24 cellular contexts compared by ENCODE assay signal in the genomic region with DNA sequence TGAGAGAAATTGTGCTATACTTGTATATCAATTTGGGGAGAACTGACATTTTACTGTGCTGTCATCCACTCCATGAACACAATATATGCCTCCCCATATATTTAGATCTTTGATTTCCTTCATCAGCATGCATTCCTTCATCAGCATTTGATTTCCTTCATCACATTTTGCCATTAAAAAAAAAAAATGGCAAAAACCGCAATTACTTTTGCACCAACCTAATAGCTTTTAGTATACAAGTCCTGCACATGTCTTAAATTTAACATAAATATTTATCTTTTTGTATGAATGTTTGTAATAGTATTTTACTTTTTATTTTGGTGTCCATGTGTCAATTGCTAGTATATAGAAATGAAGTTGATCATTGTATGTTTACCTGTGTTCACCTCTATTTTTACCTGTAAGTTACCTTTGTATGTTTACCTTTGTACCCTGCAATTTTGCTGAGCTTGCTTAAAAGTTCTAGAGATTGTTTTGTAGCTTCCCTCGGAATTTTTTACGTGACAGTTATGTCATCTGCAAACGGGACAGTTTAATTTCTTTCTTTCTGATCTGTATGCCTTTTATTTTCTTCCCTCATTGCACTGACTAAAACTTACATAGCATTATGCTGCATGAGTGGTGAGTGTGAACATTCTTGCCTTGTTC.
"Had no signal": no experiment of that assay in that cellular context is flagged by ENCODE, and none has a peak within 500 bp of the region (broad histone marks: within the 10 kb centered on the region; RNA-seq: fewer than 3 reads in every experiment).

No MANE protein-coding gene starts in this region.

- H3K27me3 ChIP-seq: dorsolateral prefrontal cortex, esophagus muscularis mucosa, foreskin keratinocyte, gastroesophageal sphincter, heart left ventricle, hepatocyte, left lung had no signal

- H3K36me3 ChIP-seq: esophagus muscularis mucosa, gastroesophageal sphincter, heart left ventricle, left lung, lower lobe of right lung had no signal

- FAIRE-seq: endothelial cell of umbilical vein had no signal

- H3K27ac ChIP-seq: coronary artery, dorsolateral prefrontal cortex, esophagus muscularis mucosa, foreskin keratinocyte, gastroesophageal sphincter, heart left ventricle, hepatocyte, left lung, lower lobe of right lung had no signal

- H3K4me1 ChIP-seq: esophagus muscularis mucosa, foreskin keratinocyte, gastroesophageal sphincter, heart left ventricle, left lung, lower lobe of right lung had no signal

- H3K4me3 ChIP-seq: coronary artery, dorsolateral prefrontal cortex, esophagus muscularis mucosa, gastroesophageal sphincter, heart left ventricle, hepatocyte, left lung, lower lobe of right lung, mucosa of descending colon had no signal

- H2AFZ ChIP-seq: hepatocyte had no signal

- H3K79me2 ChIP-seq: hepatocyte had no signal

- DNase-seq: dermis blood vessel endothelial cell; dorsolateral prefrontal cortex; effector CD4-positive, alpha-beta T cell; effector memory CD4-positive, alpha-beta T cell; foreskin keratinocyte; heart left ventricle; hypothalamus; immature natural killer cell; islet precursor cell; kidney; kidney glomerular epithelial cell; left colon; left lung; left ventricle myocardium superior; lower lobe of right lung; mesenchymal stem cell; mucosa of descending colon; naive B cell; naive thymus-derived CD8-positive, alpha-beta T cell had no signal

- H3K9me3 ChIP-seq: esophagus muscularis mucosa, heart left ventricle, lower lobe of right lung, mucosa of descending colon had no signal

- ATAC-seq: foreskin keratinocyte; gastroesophageal sphincter; heart left ventricle; left colon; left lung; left ventricle myocardium superior; lower lobe of right lung; mucosa of descending colon; naive thymus-derived CD8-positive, alpha-beta T cell had no signal

- H3K4me2 ChIP-seq: hepatocyte had no signal
